Comparison of ENCODE assay signal across 8 cellular contexts in the genomic region with DNA sequence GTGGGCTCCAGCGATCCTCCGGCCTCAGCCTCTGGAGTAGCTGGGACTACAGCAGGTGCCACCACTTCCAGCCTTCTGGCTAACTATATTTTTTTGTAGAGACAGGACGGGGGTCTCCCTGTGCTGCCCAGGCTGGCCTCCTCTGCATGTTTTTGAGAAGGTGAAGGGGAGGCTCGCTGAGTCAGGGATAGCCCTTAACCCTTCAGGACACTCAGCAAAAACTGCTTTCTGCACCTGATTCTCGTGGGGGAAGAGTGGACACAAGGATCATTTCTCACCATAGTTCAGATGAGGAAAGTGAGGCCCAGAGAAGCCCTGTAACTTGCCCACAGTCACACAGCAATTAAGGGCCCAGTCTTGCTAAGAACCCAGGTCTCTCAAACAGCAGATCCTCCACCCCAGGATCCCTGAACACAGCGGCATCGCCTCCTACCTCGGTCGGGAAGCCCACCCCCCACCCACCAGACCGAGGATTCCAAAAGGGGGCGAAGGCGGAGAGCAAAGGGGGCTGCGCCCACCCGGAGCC. TPM values are rescaled to one million over a fixed set of nuclear protein-coding genes. Genes with fewer than 3 reads are reported as not detected.
DNase-seq lines count a peak whose midpoint lies in the region; ATAC-seq and TF ChIP-seq lines count a peak whose summit lies in the region.

No MANE protein-coding gene starts in this region.

- H3K4me3 ChIP-seq in AG04450 (ENCODE audit: low read depth, low read length) (peak overlapping the region; percentile 35; the same call in 1 of the 2 replicates), ectodermal cell (ENCODE audit: insufficient read depth, low read depth, low read length) (peak overlapping the region; percentile 33)

- CTCF ChIA-PET in AG04450 (lab: Charles Lee) = no interaction called here

- no peak overlapping the region for H3K27ac ChIP-seq in AG04450 (ENCODE audit: low read depth, low read length)
- H3K27ac ChIP-seq in ectodermal cell (ENCODE audit: insufficient read depth, low read depth, low read length, poor library complexity, severe bottlenecking) = no peak overlapping the region

- H3K9me3 ChIP-seq in AG04450 (ENCODE audit: control insufficient read depth, insufficient read depth, low read length) (no peaks in the 10 kb centered on the region; the same call in 1 of the 2 replicates), ectodermal cell (ENCODE audit: control insufficient read depth, low read length) (no peaks in the 10 kb centered on the region)

- H3K4me1 ChIP-seq in ectodermal cell (ENCODE audit: control insufficient read depth, insufficient read depth, low read length) = peaks cover 2% of the 10 kb centered on the region

- no peaks in the 10 kb centered on the region for H3K36me3 ChIP-seq in ectodermal cell (ENCODE audit: control insufficient read depth, insufficient read depth, low read length)

- peaks cover 46% of the 10 kb centered on the region for H3K27me3 ChIP-seq in AG04450 (ENCODE audit: control insufficient read depth, insufficient read depth, low read length)
- peaks cover 37% of the 10 kb centered on the region for H3K27me3 ChIP-seq in ectodermal cell (ENCODE audit: control insufficient read depth, insufficient read depth, low read length, poor library complexity, severe bottlenecking)

- H3K9me3 Mint-ChIP-seq in nephron = no peaks in the 10 kb centered on the region

- H3K27me3 Mint-ChIP-seq in nephron (ENCODE audit: low read depth) = peaks cover 40% of the 10 kb centered on the region

- H3K36me3 Mint-ChIP-seq in nephron (ENCODE audit: low read depth) = no peaks in the 10 kb centered on the region

- no peak for DNase-seq in AG04450 (ENCODE audit: low read depth, low spot score)
- peak; percentile 40 for DNase-seq in KG1 (lab: John Stamatoyannopoulos, UW)
- DNase-seq in COLO668 (lab: John Stamatoyannopoulos, UW; ENCODE audit: unreplicated experiment) = no peak

- POLR2A ChIA-PET in AG04450 (lab: Yijun Ruan, JAX) = no interaction called here

- TF ChIP-seq CTCF in AG04450 (IDR thresholded peaks at IDR 0.05; ENCODE audit: low read depth, low read length) (no peak), nephron (IDR thresholded peaks at IDR 0.05; ENCODE audit: unreplicated experiment in 3 of 3) (no peak)

- H3K4me3 Mint-ChIP-seq in nephron = peak overlapping the region; percentile 59 to 62 (median 60)

- WGBS in ectodermal cell, 2 experiments = 34 to 40% methylated on average over 14 of the region's 14 CpGs

- ATAC-seq in HG03196 (IDR thresholded peaks at IDR 0.05; ENCODE audit: unreplicated experiment) = no peak
- ATAC-seq in HG02981 (IDR thresholded peaks at IDR 0.05; ENCODE audit: unreplicated experiment) = no peak
- no peak for ATAC-seq in GM18511 (IDR thresholded peaks at IDR 0.05; ENCODE audit: unreplicated experiment)

- H3K27ac Mint-ChIP-seq in nephron = no peak overlapping the region

- peaks cover 17% of the 10 kb centered on the region for H3K4me1 Mint-ChIP-seq in nephron

RNA-seq across cellular contexts. Expression of gene FGR, which starts 1.3 kb away (rescaled TPM):
- polyA plus RNA-seq in AG04450 (2011; rRNA removed) = not detected in 2 replicates
- polyA minus RNA-seq in AG04450 (2011; rRNA and poly(A)+ RNA removed) = not detected in 2 replicates
- not detected for polyA plus RNA-seq in ectodermal cell (2013, experiment 1 of 4)
- polyA plus RNA-seq in ectodermal cell (2013, experiment 2 of 4) = not detected
- not detected for polyA plus RNA-seq in ectodermal cell (2013, experiment 3 of 4)
- polyA plus RNA-seq in ectodermal cell (2013, experiment 4 of 4) = not detected

RNA-seq across cellular contexts. Expression of gene AHDC1, which starts 29.8 kb away (rescaled TPM):
- polyA plus RNA-seq in AG04450 (2011; rRNA removed) = 2.8 and 3.0 TPM in 2 replicates
- polyA minus RNA-seq in AG04450 (2011; rRNA and poly(A)+ RNA removed) = 3.7 and 5.3 TPM in 2 replicates
- polyA plus RNA-seq in ectodermal cell (2013, experiment 1 of 4) = 90.4 TPM
- 114 TPM for polyA plus RNA-seq in ectodermal cell (2013, experiment 2 of 4)
- polyA plus RNA-seq in ectodermal cell (2013, experiment 3 of 4) = 75.5 TPM
- 88.7 TPM for polyA plus RNA-seq in ectodermal cell (2013, experiment 4 of 4)

RNA-seq across cellular contexts. Expression of gene IFI6, which starts 38.3 kb away (rescaled TPM):
- 26.8 and 29.6 TPM in 2 replicates for polyA plus RNA-seq in AG04450 (2011; rRNA removed)
- polyA minus RNA-seq in AG04450 (2011; rRNA and poly(A)+ RNA removed) = 6.4 and 9.5 TPM in 2 replicates
- polyA plus RNA-seq in ectodermal cell (2013, experiment 1 of 4) = 43.7 TPM
- 27.6 TPM for polyA plus RNA-seq in ectodermal cell (2013, experiment 2 of 4)
- 35.9 TPM for polyA plus RNA-seq in ectodermal cell (2013, experiment 3 of 4)
- 36.1 TPM for polyA plus RNA-seq in ectodermal cell (2013, experiment 4 of 4)
